Comparison of ENCODE assay signal across 21 cellular contexts in genomic region chr1:152880907-152881306, GRCh38. TPM values are rescaled to one million over a fixed set of nuclear protein-coding genes. Genes with fewer than 3 reads are reported as not detected.
DNase-seq lines count a peak whose midpoint lies in the region; ATAC-seq, FAIRE-seq and TF ChIP-seq lines count a peak whose summit lies in the region.
"Had no signal": no experiment of that assay in that cellular context is flagged by ENCODE, and none has a peak within 500 bp of the region (broad histone marks: within the 10 kb centered on the region; RNA-seq: fewer than 3 reads in every experiment).

No MANE protein-coding gene starts in this region.

- H3K4me1 ChIP-seq in vagina (peaks cover 19% of the 10 kb centered on the region), hepatocyte (ENCODE audit: insufficient read depth) (no peaks in the 10 kb centered on the region)
- H3K4me1 ChIP-seq: pancreas, upper lobe of right lung had no signal

- TF ChIP-seq CTCF in GM06990 (IDR thresholded peaks at IDR 0.05; ENCODE audit: insufficient read depth, low read length, poor library complexity, severe bottlenecking) (peak; percentile 48), bronchial epithelial cell (IDR thresholded peaks at IDR 0.05; ENCODE audit: insufficient read depth, low read length, severe bottlenecking) (no peak), vagina (IDR thresholded peaks at IDR 0.05) (no peak), hepatocyte (IDR thresholded peaks at IDR 0.05; ENCODE audit: poor library complexity) (no peak)

- peak; percentile 36 for FAIRE-seq in bronchial epithelial cell (lab: Jason Lieb, UNC)
- FAIRE-seq: pancreas had no signal

- H3K27ac ChIP-seq in vagina (no peak overlapping the region), hepatocyte (no peak overlapping the region)
- H3K27ac ChIP-seq: pancreas, upper lobe of right lung had no signal

- no peak for TF ChIP-seq POLR2A in vagina (IDR thresholded peaks at IDR 0.05)

- no peaks in the 10 kb centered on the region for H4K20me1 ChIP-seq in hepatocyte (ENCODE audit: insufficient read depth, poor library complexity, severe bottlenecking)

- H3K9me2 ChIP-seq in hepatocyte (replicated peaks; ENCODE audit: insufficient read depth) = no peaks in the 10 kb centered on the region

- H3K79me2 ChIP-seq in hepatocyte = no peaks in the 10 kb centered on the region

- ATAC-seq in GM18868 (IDR thresholded peaks at IDR 0.05; ENCODE audit: unreplicated experiment) (peak; percentile 82), HG03025 (IDR thresholded peaks at IDR 0.05; ENCODE audit: low FRiP score, unreplicated experiment) (peak; percentile 71)
- ATAC-seq: pancreas, upper lobe of right lung had no signal

- no peak overlapping the region for H3K4me2 ChIP-seq in hepatocyte

- no peaks in the 10 kb centered on the region for H3K27me3 ChIP-seq in GM06990 (replicated peaks; ENCODE audit: control insufficient read depth, insufficient read depth, low read length)
- H3K27me3 ChIP-seq in bronchial epithelial cell (ENCODE audit: control insufficient read depth, insufficient read depth, low read length) = no peaks in the 10 kb centered on the region
- H3K27me3 ChIP-seq in vagina = no peaks in the 10 kb centered on the region
- no peaks in the 10 kb centered on the region for H3K27me3 ChIP-seq in hepatocyte
- H3K27me3 ChIP-seq: pancreas, upper lobe of right lung had no signal

- DNase-seq in GM06990 (ENCODE audit: extremely low read depth, insufficient read length) = peak; percentile 60
- no peak for DNase-seq in bronchial epithelial cell (ENCODE audit: low read depth)
- no peak for DNase-seq in SW480 (ENCODE audit: low spot score)
- DNase-seq in vagina (ENCODE audit: extremely low spot score in 2 of 2) = no peak
- DNase-seq in hepatocyte (ENCODE audit: low spot score) = no peak
- DNase-seq in HuH-7 (ENCODE audit: low spot score) = no peak
- DNase-seq: ACHN; activated CD4-positive, alpha-beta T cell treated with anti-CD3 and anti-CD28 coated beads for 48 hours; activated naive CD8-positive, alpha-beta T cell treated with anti-CD3 and anti-CD28 coated beads, Interleukin-2, amount 10 ng/mL, durations not matched to agents 7 days and 5 days; activated T-cell treated with anti-CD3 and anti-CD28 coated beads, Interleukin-2, amount 50 U/mL, for 24 hours; CD4-positive, alpha-beta T cell; HCEC 1CT; NCI-H446 treated with DMSO at 0.1 percent for 48 hours; pancreas; stimulated activated naive CD4-positive, alpha-beta T cell treated with Interleukin-2 at 50 U/mL for 16 hours; T1000; upper lobe of right lung had no signal

- H2AFZ ChIP-seq in hepatocyte = no peak overlapping the region

- H3K9me3 ChIP-seq in vagina (no peaks in the 10 kb centered on the region), hepatocyte (ENCODE audit: low read depth) (no peaks in the 10 kb centered on the region)
- H3K9me3 ChIP-seq: pancreas, upper lobe of right lung had no signal

- WGBS in hepatocyte (ENCODE audit: low lambda C conversion rate, missing lambda C conversion rate) = 62% methylated on average over 5 of the region's 5 CpGs

- no peaks in the 10 kb centered on the region for H3K36me3 ChIP-seq in GM06990 (ENCODE audit: control insufficient read depth, insufficient read depth, low read length)
- H3K36me3 ChIP-seq in bronchial epithelial cell (ENCODE audit: control insufficient read depth, insufficient read depth, low read length) = no peaks in the 10 kb centered on the region
- no peaks in the 10 kb centered on the region for H3K36me3 ChIP-seq in vagina
- no peaks in the 10 kb centered on the region for H3K36me3 ChIP-seq in hepatocyte (replicated peaks; ENCODE audit: insufficient read depth, low read depth)
- H3K36me3 ChIP-seq: pancreas, upper lobe of right lung had no signal

- intact Hi-C loops in vagina (cut with DNase I) = no loop called here

- no peak overlapping the region for H3K4me3 ChIP-seq in GM06990 (replicated peaks; ENCODE audit: low read depth, low read length)
- H3K4me3 ChIP-seq in bronchial epithelial cell (ENCODE audit: low read depth, low read length) = no peak overlapping the region
- H3K4me3 ChIP-seq in vagina = no peak overlapping the region
- no peak overlapping the region for H3K4me3 ChIP-seq in hepatocyte
- H3K4me3 ChIP-seq: pancreas, upper lobe of right lung had no signal

RNA-seq across cellular contexts. Expression of gene SMCP, which starts 2.8 kb away (rescaled TPM):
- total RNA-seq in bronchial epithelial cell = not detected in 2 replicates
- total RNA-seq in vagina = not detected
- total RNA-seq in hepatocyte = not detected in 2 replicates
- not detected in 2 replicates for polyA plus RNA-seq in hepatocyte
- total RNA-seq: activated naive CD8-positive, alpha-beta T cell treated with anti-CD3 and anti-CD28 coated beads, Interleukin-2, amount 10 ng/mL, durations not matched to agents 7 days and 5 days; CD4-positive, alpha-beta T cell; pancreas; SK-MEL-5; skeletal muscle tissue; upper lobe of right lung had no signal
- polyA plus RNA-seq: pancreas had no signal

RNA-seq across cellular contexts. Expression of gene LCE7A, which starts 21.1 kb away (rescaled TPM):
- total RNA-seq in bronchial epithelial cell = not detected in 2 replicates
- total RNA-seq in vagina = not detected
- total RNA-seq in hepatocyte = not detected in 2 replicates
- not detected in 2 replicates for polyA plus RNA-seq in hepatocyte
- total RNA-seq: activated naive CD8-positive, alpha-beta T cell treated with anti-CD3 and anti-CD28 coated beads, Interleukin-2, amount 10 ng/mL, durations not matched to agents 7 days and 5 days; CD4-positive, alpha-beta T cell; pancreas; SK-MEL-5; skeletal muscle tissue; upper lobe of right lung had no signal
- polyA plus RNA-seq: pancreas had no signal

RNA-seq across cellular contexts. Expression of gene IVL, which starts 27.4 kb away (rescaled TPM):
- total RNA-seq in bronchial epithelial cell (1.6 and 14.6 TPM in 2 replicates), vagina (169 TPM), hepatocyte (0.52 TPM in 1 of 2 replicates, not detected in the other)
- polyA plus RNA-seq in hepatocyte = not detected in 2 replicates
- total RNA-seq: activated naive CD8-positive, alpha-beta T cell treated with anti-CD3 and anti-CD28 coated beads, Interleukin-2, amount 10 ng/mL, durations not matched to agents 7 days and 5 days; CD4-positive, alpha-beta T cell; pancreas; SK-MEL-5; skeletal muscle tissue; upper lobe of right lung had no signal

RNA-seq across cellular contexts. Expression of gene LCE6A, which starts 38.3 kb away (rescaled TPM):
- total RNA-seq in bronchial epithelial cell = not detected in 2 replicates
- not detected for total RNA-seq in vagina
- total RNA-seq in hepatocyte = not detected in 2 replicates
- polyA plus RNA-seq in hepatocyte = not detected in 2 replicates
- total RNA-seq: activated naive CD8-positive, alpha-beta T cell treated with anti-CD3 and anti-CD28 coated beads, Interleukin-2, amount 10 ng/mL, durations not matched to agents 7 days and 5 days; CD4-positive, alpha-beta T cell; pancreas; SK-MEL-5; skeletal muscle tissue; upper lobe of right lung had no signal
- polyA plus RNA-seq: pancreas had no signal

RNA-seq across cellular contexts. Expression of gene LCE1A, which starts 53.6 kb away (rescaled TPM):
- total RNA-seq in bronchial epithelial cell (not detected in 2 replicates), vagina (not detected), hepatocyte (not detected in 2 replicates)
- not detected in 2 replicates for polyA plus RNA-seq in hepatocyte
- total RNA-seq: activated naive CD8-positive, alpha-beta T cell treated with anti-CD3 and anti-CD28 coated beads, Interleukin-2, amount 10 ng/mL, durations not matched to agents 7 days and 5 days; CD4-positive, alpha-beta T cell; pancreas; SK-MEL-5; skeletal muscle tissue; upper lobe of right lung had no signal
- polyA plus RNA-seq: pancreas had no signal

Comparison
In these comparisons a context has a peak if more than half of its experiments do, and no peak if none do; other contexts are left out.
1. RNA of gene IVL, which starts 27.4 kb away (total RNA-seq): 169 TPM in vagina (single experiment); 1.6 to 14.6 TPM in bronchial epithelial cell and 0.52 TPM in hepatocyte; every median in the first group is over 10 times any median in the second.